Comparison of ENCODE assay signal across 8 cellular contexts in genomic region chr5:108727639-108728565, GRCh38. TPM values are rescaled to one million over a fixed set of nuclear protein-coding genes. Genes with fewer than 3 reads are reported as not detected.
DNase-seq lines count a peak whose midpoint lies in the region; ATAC-seq and TF ChIP-seq lines count a peak whose summit lies in the region.

No MANE protein-coding gene starts in this region.

- DNase-seq in AG08395 (ENCODE audit: low spot score), result peak; percentile 93
- peak; percentile 27 for DNase-seq in NCI-H2171 treated with DMSO at 0.1 percent for 48 hours (lab: John Stamatoyannopoulos, UW)
- DNase-seq in central memory CD4-positive, alpha-beta T cell, result peak; percentile 40
- DNase-seq in iPS-NIHi7 (ENCODE audit: extremely low spot score), result peak; percentile 96

- peaks cover 0 to 6% (median 0%) of the 10 kb centered on the region in 3 donors for H3K4me1 ChIP-seq in skeletal muscle tissue (ENCODE audit: control insufficient read depth in 3 of 3, insufficient read depth in 3 of 3, low read length in 3 of 3)

- H3K4me3 ChIP-seq in skeletal muscle tissue (ENCODE audit: low read length in 3 of 3), result peak overlapping the region; percentile 81 to 96 (median 95)

- no peaks in the 10 kb centered on the region for H3K36me3 ChIP-seq in skeletal muscle tissue (ENCODE audit: control insufficient read depth in 3 of 3, insufficient read depth in 3 of 3, low read length in 3 of 3)

- H3K27me3 ChIP-seq in skeletal muscle tissue (ENCODE audit: control insufficient read depth in 3 of 3, insufficient read depth in 3 of 3, low read length in 3 of 3), result no peaks in the 10 kb centered on the region

- peak overlapping the region; percentile 93 to 98 (median 94) for H3K9ac ChIP-seq in skeletal muscle tissue (ENCODE audit: low read depth in 1 of 3, low read length in 3 of 3)

- H3K9me3 ChIP-seq in skeletal muscle tissue (ENCODE audit: control insufficient read depth in 3 of 3, low read length in 3 of 3), result no peaks in the 10 kb centered on the region

- H3K27ac ChIP-seq in VCaP (peak overlapping the region; percentile 72), skeletal muscle tissue (ENCODE audit: low read depth, low read length) (peak overlapping the region; percentile 87)

- TF ChIP-seq CTCF in VCaP (conservative IDR thresholded peaks at IDR 0.05), result no peak

- peak; percentile 91 for ATAC-seq in GM18867 (IDR thresholded peaks at IDR 0.05; ENCODE audit: unreplicated experiment)
- ATAC-seq in HG03064 (IDR thresholded peaks at IDR 0.05; ENCODE audit: low read depth, unreplicated experiment), result peak; percentile 64

RNA-seq across cellular contexts. Expression of gene FER, which starts 19.8 kb away (rescaled TPM):
- total RNA-seq in skeletal muscle tissue, result 19.8 TPM

Comparison
In these comparisons a context has a peak if more than half of its experiments do, and no peak if none do; other contexts are left out.
1. Peak in every context shown above with its lines: DNase-seq, ATAC-seq, H3K4me3 ChIP-seq and H3K27ac ChIP-seq.
2. DNase-seq: peak in every context shown above with its lines; median percentile 96 in iPS-NIHi7; 93 in AG08395; 40 in central memory CD4-positive, alpha-beta T cell; 27 in NCI-H2171 treated with DMSO at 0.1 percent for 48 hours.